Comparison of ENCODE assay signal across 24 cellular contexts in genomic region chr9:129223551-129224208, GRCh38. TPM values are rescaled to one million over a fixed set of nuclear protein-coding genes. Genes with fewer than 3 reads are reported as not detected.
DNase-seq lines count a peak whose midpoint lies in the region; ATAC-seq, FAIRE-seq and TF ChIP-seq lines count a peak whose summit lies in the region.
"Had no signal": no experiment of that assay in that cellular context is flagged by ENCODE, and none has a peak within 500 bp of the region (broad histone marks: within the 10 kb centered on the region; RNA-seq: fewer than 3 reads in every experiment).

No MANE protein-coding gene starts in this region.

- H3K36me3 ChIP-seq in cardiac muscle cell: no peaks in the 10 kb centered on the region
- no peaks in the 10 kb centered on the region for H3K36me3 ChIP-seq in HepG2 (replicated peaks in 1 of 2; ENCODE audit: control insufficient read depth in 1 of 2, insufficient read depth in 2 of 2, low read length in 2 of 2)
- H3K36me3 ChIP-seq: pancreas, right lobe of liver, suprapubic skin had no signal

- in situ Hi-C loops in HepG2 (cut with HindIII; ENCODE audit: extremely low pct_ligation_motif_present, low pct_unique_long_range_greater_than_20kb): no loop called here

- no peak overlapping the region for H3K4me3 Mint-ChIP-seq in activated T-helper 17 cell treated with anti-CD3 and anti-CD28 coated beads, Interleukin-2, amount 50 U/mL, for 72 hours
- no peak overlapping the region for H3K4me3 Mint-ChIP-seq in type B pancreatic cell
- H3K4me3 Mint-ChIP-seq: activated CD4-positive, alpha-beta T cell treated with anti-CD3 and anti-CD28 coated beads, Interleukin-2, amount 10 ng/mL, durations not matched to agents 24 days and 14 days; GM23338; T-helper 1 cell treated with Interleukin-12 subunit alpha and Interleukin-12 subunit beta and Interleukin-4 antibody, amounts not matched to agents 30 μg/mL and 1 μg/mL, for 36 hours had no signal

- no peak overlapping the region for H3K9ac ChIP-seq in HepG2 (ENCODE audit: insufficient read depth, low read depth, low read length)

- no peak for ATAC-seq in left ventricle myocardium superior
- no peak for ATAC-seq in activated T-helper 17 cell treated with anti-CD3 and anti-CD28 coated beads, Interleukin-2, amount 50 U/mL, for 72 hours (replicated peaks)
- ATAC-seq in HepG2: peak; percentile 33; the same call in 1 of the 3 replicates
- no peak for ATAC-seq in GM19397 (IDR thresholded peaks at IDR 0.05; ENCODE audit: unreplicated experiment)
- ATAC-seq: GM23338, pancreas had no signal

- DNase-seq in cardiac muscle cell (ENCODE audit: low read depth in 1 of 2, low spot score in 1 of 2) (peak in 1 of 2 donors; percentile 72), left ventricle myocardium superior (no peak), HepG2 (ENCODE audit: low spot score) (peak; percentile 14), type B pancreatic cell (ENCODE audit: extremely low spot score, unreplicated experiment) (no peak), DMS53 treated with DMSO at 0.1 percent for 48 hours (lab: John Stamatoyannopoulos, UW; ENCODE audit: unreplicated experiment) (no peak), amniotic stem cell (lab: John Stamatoyannopoulos, UW) (no peak)
- DNase-seq: activated CD4-positive, alpha-beta T cell treated with anti-CD3 and anti-CD28 coated beads, Interleukin-2, amount 10 ng/mL, durations not matched to agents 24 days and 14 days; activated CD8-positive, alpha-beta memory T cell treated with anti-CD3 and anti-CD28 coated beads, Interleukin-2, amount 50 U/mL, for 48 hours; activated effector memory CD4-positive, alpha-beta T cell treated with anti-CD3 and anti-CD28 coated beads, Interleukin-2, amount 50 U/mL, for 16 hours; C1 segment of cervical spinal cord; foreskin melanocyte; hippocampal formation; NCI-H1092 treated with DMSO at 0.1 percent for 48 hours; NCI-H2029; right lobe of liver had no signal

- no peak for TF ChIP-seq EP300 in HepG2 (IDR thresholded peaks at IDR 0.05; ENCODE audit: low read depth in 2 of 2, low read length in 2 of 2)
- TF ChIP-seq EP300 in HepG2 (CRISPR knock-in tag; IDR thresholded peaks at IDR 0.05; ENCODE audit: borderline replicate concordance): no peak

- no peak for TF ChIP-seq POLR2A in HepG2 (IDR thresholded peaks at IDR 0.05; ENCODE audit: insufficient read depth in 1 of 2, low read depth in 2 of 2, low read length in 2 of 2)

- no peak for FAIRE-seq in HepG2 (lab: Jason Lieb, UNC)
- FAIRE-seq: bronchial epithelial cell, D721Med, pancreas had no signal

- POLR2A ChIA-PET in HepG2 (lab: Yijun Ruan, JAX): no interaction called here

- CTCF ChIA-PET in HepG2 (lab: Yijun Ruan, JAX; ENCODE audit: low intra/inter-chr PET ratio, low total read pairs): no interaction called here

- peak overlapping the region; percentile 44 for H3K27ac Mint-ChIP-seq in activated T-helper 17 cell treated with anti-CD3 and anti-CD28 coated beads, Interleukin-2, amount 50 U/mL, for 72 hours
- peak overlapping the region; percentile 68 for H3K27ac Mint-ChIP-seq in type B pancreatic cell
- H3K27ac Mint-ChIP-seq: GM23338; T-helper 1 cell treated with Interleukin-12 subunit alpha and Interleukin-12 subunit beta and Interleukin-4 antibody, amounts not matched to agents 30 μg/mL and 1 μg/mL, for 36 hours had no signal

- peaks cover 16% of the 10 kb centered on the region for H3K4me1 Mint-ChIP-seq in activated T-helper 17 cell treated with anti-CD3 and anti-CD28 coated beads, Interleukin-2, amount 50 U/mL, for 72 hours
- peaks cover 38% of the 10 kb centered on the region for H3K4me1 Mint-ChIP-seq in type B pancreatic cell (ENCODE audit: unreplicated experiment)

- H3K27ac ChIP-seq in cardiac muscle cell (peak overlapping the region; percentile 74), HepG2 (ENCODE audit: extremely low read length, insufficient read depth, low read length) (no peak overlapping the region)
- H3K27ac ChIP-seq: HL-60, pancreas, right lobe of liver, suprapubic skin had no signal

- no peaks in the 10 kb centered on the region for H4K20me1 ChIP-seq in HepG2 (ENCODE audit: insufficient read depth, low read length)

- intact Hi-C loops in left ventricle myocardium superior (cut with micrococcal nuclease) (no loop called here), HepG2 (cut with micrococcal nuclease; ENCODE audit: unreplicated experiment) (no loop called here)

- no peaks in the 10 kb centered on the region for H3K36me3 Mint-ChIP-seq in activated T-helper 17 cell treated with anti-CD3 and anti-CD28 coated beads, Interleukin-2, amount 50 U/mL, for 72 hours (ENCODE audit: low read depth)
- no peaks in the 10 kb centered on the region for H3K36me3 Mint-ChIP-seq in type B pancreatic cell

- no peak overlapping the region for H2AFZ ChIP-seq in HepG2 (ENCODE audit: low read length)
- H2AFZ ChIP-seq: GM23338 had no signal

- H3K9me3 Mint-ChIP-seq in activated T-helper 17 cell treated with anti-CD3 and anti-CD28 coated beads, Interleukin-2, amount 50 U/mL, for 72 hours: no peaks in the 10 kb centered on the region
- no peaks in the 10 kb centered on the region for H3K9me3 Mint-ChIP-seq in type B pancreatic cell
- H3K9me3 Mint-ChIP-seq: activated CD4-positive, alpha-beta T cell treated with anti-CD3 and anti-CD28 coated beads, Interleukin-2, amount 10 ng/mL, durations not matched to agents 24 days and 14 days; GM23338; T-helper 1 cell treated with Interleukin-12 subunit alpha and Interleukin-12 subunit beta and Interleukin-4 antibody, amounts not matched to agents 30 μg/mL and 1 μg/mL, for 36 hours had no signal

- no TSS peak for BruUV-seq in HepG2 (replicated peaks; lab: Mats Ljungman, UMichigan)

- H3K4me3 ChIP-seq in cardiac muscle cell (no peak overlapping the region), HepG2 (replicated peaks in 1 of 3; ENCODE audit: insufficient read depth in 1 of 3, low read depth in 2 of 3, low read length in 3 of 3) (no peak overlapping the region)
- H3K4me3 ChIP-seq: GM23338, pancreas, right lobe of liver, suprapubic skin had no signal

- no peaks in the 10 kb centered on the region for H3K9me3 ChIP-seq in cardiac muscle cell (ENCODE audit: low read depth)
- H3K9me3 ChIP-seq in HepG2 (ENCODE audit: low read length): no peaks in the 10 kb centered on the region
- H3K9me3 ChIP-seq: pancreas, right lobe of liver, suprapubic skin had no signal

- no peak overlapping the region for H3K4me2 ChIP-seq in HepG2 (ENCODE audit: low read depth, low read length)
- H3K4me2 ChIP-seq: GM23338 had no signal

- no peaks in the 10 kb centered on the region for H3K27me3 Mint-ChIP-seq in activated T-helper 17 cell treated with anti-CD3 and anti-CD28 coated beads, Interleukin-2, amount 50 U/mL, for 72 hours
- H3K27me3 Mint-ChIP-seq in type B pancreatic cell: no peaks in the 10 kb centered on the region
- H3K27me3 Mint-ChIP-seq: activated CD4-positive, alpha-beta T cell treated with anti-CD3 and anti-CD28 coated beads, Interleukin-2, amount 10 ng/mL, durations not matched to agents 24 days and 14 days had no signal

- H3K4me1 ChIP-seq in cardiac muscle cell (ENCODE audit: low read depth): peaks cover 23% of the 10 kb centered on the region
- H3K4me1 ChIP-seq in HepG2 (ENCODE audit: insufficient read depth, low read length): no peaks in the 10 kb centered on the region
- H3K4me1 ChIP-seq: pancreas, right lobe of liver had no signal

- TF ChIP-seq CTCF in cardiac muscle cell (IDR thresholded peaks at IDR 0.05; ENCODE audit: low read depth, low read length) (no peak), HepG2 (CRISPR knock-in tag; IDR thresholded peaks at IDR 0.05) (no peak), type B pancreatic cell (conservative IDR thresholded peaks at IDR 0.05) (no peak)

- 21% methylated on average over 10 of the region's 15 CpGs for WGBS in HepG2 (ENCODE audit: low lambda C conversion rate)

- TF ChIP-seq RAD21 in HepG2 (CRISPR knock-in tag; IDR thresholded peaks at IDR 0.05): no peak

- no peaks in the 10 kb centered on the region for H3K79me2 ChIP-seq in HepG2 (ENCODE audit: insufficient read depth, low read length)

- H3K27me3 ChIP-seq in cardiac muscle cell (no peaks in the 10 kb centered on the region), HepG2 (ENCODE audit: control insufficient read depth in 1 of 2, insufficient read depth in 2 of 2, low read length in 2 of 2) (peaks cover 2 to 29% of the 10 kb centered on the region in 2 experiments; a peak in 2 of 5 replicates)
- H3K27me3 ChIP-seq: pancreas, right lobe of liver, suprapubic skin had no signal

TF ChIP-seq in HepG2, 621 proteins besides CTCF, POLR2A, EP300 and RAD21:
- TF ChIP-seq TEAD3 (CRISPR knock-in tag; optimal IDR thresholded peaks at IDR 0.05; ENCODE audit: borderline replicate concordance): no peak
- TF ChIP-seq ZNF121 (CRISPR knock-in tag; IDR thresholded peaks at IDR 0.05): peak; percentile 47; the same call in 1 of the 2 replicates

RNA-seq across cellular contexts. Expression of gene IER5L, which starts 45.6 kb away (rescaled TPM):
- total RNA-seq in cardiac muscle cell (51.7 and 77.4 TPM in 2 replicates), left ventricle myocardium superior (3.5 TPM), HepG2 (2016; rRNA removed; fragmentation: Illumina TruSeq; extraction: Trizol) (2.5 and 3.3 TPM in 2 replicates), type B pancreatic cell (ENCODE audit: low replicate concordance) (22.3 and 37.5 TPM in 2 replicates)
- polyA plus RNA-seq in cardiac muscle cell (21.5 and 38.5 TPM in 2 replicates), HepG2 (2011; rRNA removed) (1.8 and 3.6 TPM in 2 replicates)
- 1 to 10 TPM in 1 of 2 donors, under 1 TPM in 1; 0.67 to 2.2 TPM for total RNA-seq in activated T-helper 17 cell treated with anti-CD3 and anti-CD28 coated beads, Interleukin-2, amount 50 U/mL, for 72 hours
- total RNA-seq in HepG2 (2016; cell fraction: cytosol; rRNA removed; fragmentation: Illumina TruSeq; extraction: Trizol; ENCODE audit: low read depth): 2.4 and 2.5 TPM in 2 replicates
- 2.6 and 3.2 TPM in 2 replicates for total RNA-seq in HepG2 (2016; cell fraction: insoluble cytoplasmic fraction; rRNA removed; fragmentation: Illumina TruSeq; extraction: Trizol)
- 2.0 and 2.7 TPM in 2 replicates for total RNA-seq in HepG2 (2016; cell fraction: membrane; rRNA removed; fragmentation: Illumina TruSeq; extraction: Trizol)
- total RNA-seq in HepG2 (2016; cell fraction: nucleus; rRNA removed; fragmentation: Illumina TruSeq; extraction: Trizol): 0.84 and 1.2 TPM in 2 replicates
- polyA plus RNA-seq in HepG2 (2011; cell fraction: cytosol; rRNA removed): 2.1 and 3.1 TPM in 2 replicates
- 4.4 and 4.5 TPM in 2 replicates for polyA plus RNA-seq in HepG2 (2011; cell fraction: nucleus; rRNA removed)
- polyA plus RNA-seq in HepG2 (2012): 1.5 and 2.6 TPM in 2 replicates
- 0.59 and 0.61 TPM in 2 replicates for polyA plus RNA-seq in HepG2 (2016; cell fraction: cytosol; fragmentation: Illumina TruSeq; extraction: Trizol; ENCODE audit: low read depth)
- 2.2 and 2.5 TPM in 2 replicates for polyA plus RNA-seq in HepG2 (2016; cell fraction: insoluble cytoplasmic fraction; fragmentation: Illumina TruSeq; extraction: Trizol; ENCODE audit: low read depth)
- polyA plus RNA-seq in HepG2 (2016; cell fraction: membrane; fragmentation: Illumina TruSeq; extraction: Trizol; ENCODE audit: low read depth): 0.52 and 0.74 TPM in 2 replicates
- 1.3 and 2.1 TPM in 2 replicates for polyA plus RNA-seq in HepG2 (2016; cell fraction: nucleus; fragmentation: Illumina TruSeq; extraction: Trizol; ENCODE audit: insufficient read depth, low read depth)
- 5.5 and 12.0 TPM in 2 replicates for polyA minus RNA-seq in HepG2 (2011; rRNA and poly(A)+ RNA removed; ENCODE audit: low replicate concordance)
- polyA minus RNA-seq in HepG2 (2011; cell fraction: cytosol; rRNA and poly(A)+ RNA removed): 5.6 and 6.2 TPM in 2 replicates
- 1.2 and 1.9 TPM in 2 replicates for polyA minus RNA-seq in HepG2 (2011; cell fraction: nucleus; rRNA and poly(A)+ RNA removed)
